ENCODE assay signal across 28 cellular contexts in the genomic region with DNA sequence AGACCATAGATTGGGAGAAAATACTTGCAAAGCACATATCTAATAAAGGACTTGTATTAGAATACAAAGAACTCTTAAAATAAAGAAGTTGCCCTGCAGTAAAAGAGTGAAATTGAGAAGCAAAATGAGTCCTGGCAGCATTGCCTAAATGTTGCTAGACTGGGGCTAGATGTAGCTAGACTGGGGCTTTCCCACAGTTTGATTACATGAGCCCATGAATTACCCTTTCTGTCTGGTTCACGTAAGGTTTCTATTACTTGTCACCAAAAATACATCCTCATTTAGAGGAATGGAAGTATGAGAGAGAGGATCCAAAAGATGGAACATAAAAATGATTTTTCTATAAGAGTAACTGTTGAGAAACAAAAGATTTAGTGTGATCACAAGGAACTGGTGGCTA.
"Had no signal": no experiment of that assay in that cellular context is flagged by ENCODE, and none has a peak within 500 bp of the region (broad histone marks: within the 10 kb centered on the region; RNA-seq: fewer than 3 reads in every experiment).

No MANE protein-coding gene starts in this region.

- H3K4me1 Mint-ChIP-seq: nephron; neural progenitor cell; stimulated activated effector memory CD8-positive, alpha-beta T cell treated with anti-CD3 and anti-CD28 coated beads, Interleukin-12 subunit alpha, Interleukin-12 subunit beta, amount 100 ng/mL, for 72 hours had no signal

- DNase-seq: occipital lobe; ovary; posterior cingulate gyrus; psoas muscle; right cardiac atrium; right lobe of liver; sigmoid colon; small intestine; stimulated activated CD4-positive, alpha-beta T cell treated with anti-CD3 and anti-CD28 coated beads, Interleukin-15, amount 100 ng/mL, for 24 hours; stimulated activated CD4-positive, alpha-beta T cell treated with anti-CD3 and anti-CD28 coated beads, Interleukin-2, amount 100 ng/mL, for 24 hours; stimulated activated CD4-positive, alpha-beta T cell treated with anti-CD3 and anti-CD28 coated beads, Interleukin-2, amount 100 ng/mL, for 48 hours; stimulated activated CD4-positive, alpha-beta T cell treated with anti-CD3 and anti-CD28 coated beads, Interleukin-4, amount 100 ng/mL, for 24 hours; stimulated activated naive B cell treated with anti-CD40 and anti-IgM and Interleukin-4, amounts not matched to agents 10 μg/mL and 1 μg/mL and 100 μg/mL, for 72 hours; stimulated activated naive CD4-positive, alpha-beta T cell treated with Interleukin-2 at 50 U/mL for 16 hours; stomach; thyroid gland; trophoblast cell; upper lobe of left lung had no signal

- H3K9me3 Mint-ChIP-seq: neural progenitor cell; stimulated activated naive CD8-positive, alpha-beta T cell treated with anti-CD3 and anti-CD28 coated beads, Interleukin-15, Interleukin-2, amounts not matched to agents 100 ng/mL and 50 ng/mL, for 24 hours had no signal

- H3K9me3 ChIP-seq: ovary, psoas muscle, right lobe of liver, sigmoid colon, thoracic aorta, thyroid gland, vagina had no signal

- H3K9ac ChIP-seq: neural progenitor cell, parathyroid adenoma had no signal

- H3K27ac Mint-ChIP-seq: nephron; neural progenitor cell; progenitor cell of endocrine pancreas; stimulated activated effector memory CD8-positive, alpha-beta T cell treated with anti-CD3 and anti-CD28 coated beads, Interleukin-12 subunit alpha, Interleukin-12 subunit beta, amount 100 ng/mL, for 72 hours; stimulated activated naive B cell treated with anti-CD40 and anti-IgM and Interleukin-4, amounts not matched to agents 10 μg/mL and 1 μg/mL and 100 μg/mL, for 72 hours; stimulated activated naive CD8-positive, alpha-beta T cell treated with anti-CD3 and anti-CD28 coated beads, Interleukin-15, Interleukin-2, amounts not matched to agents 100 ng/mL and 50 ng/mL, for 24 hours had no signal

- H3K27me3 ChIP-seq: neural progenitor cell, ovary, right lobe of liver, sigmoid colon, thyroid gland, tibial nerve, upper lobe of left lung, vagina had no signal

- FAIRE-seq: small intestine, urothelium cell line had no signal

- H3K36me3 Mint-ChIP-seq: neural progenitor cell; stimulated activated effector memory CD8-positive, alpha-beta T cell treated with anti-CD3 and anti-CD28 coated beads, Interleukin-12 subunit alpha, Interleukin-12 subunit beta, amount 100 ng/mL, for 72 hours had no signal

- H2AFZ ChIP-seq: neural progenitor cell, parathyroid adenoma had no signal

- H3K36me3 ChIP-seq: neural progenitor cell, ovary, right lobe of liver, sigmoid colon, stomach, thoracic aorta, thyroid gland, tibial nerve, upper lobe of left lung, vagina had no signal

- H3K4me1 ChIP-seq: neural progenitor cell, parathyroid adenoma, psoas muscle, sigmoid colon, stomach, thyroid gland had no signal

- H3K27ac ChIP-seq: neural progenitor cell, ovary, parathyroid adenoma, psoas muscle, right lobe of liver, sigmoid colon, stomach, thoracic aorta, thyroid gland, tibial nerve, upper lobe of left lung, vagina had no signal

- H3K4me2 ChIP-seq: neural progenitor cell had no signal

- ATAC-seq: psoas muscle; right cardiac atrium; right lobe of liver; stimulated activated effector memory CD8-positive, alpha-beta T cell treated with anti-CD3 and anti-CD28 coated beads, Interleukin-12 subunit alpha, Interleukin-12 subunit beta, amount 100 ng/mL, for 72 hours; stimulated activated naive B cell treated with anti-CD40 and anti-IgM and Interleukin-4, amounts not matched to agents 10 μg/mL and 1 μg/mL and 100 μg/mL, for 72 hours had no signal

- H3K4me3 Mint-ChIP-seq: nephron; neural progenitor cell; stimulated activated effector memory CD8-positive, alpha-beta T cell treated with anti-CD3 and anti-CD28 coated beads, Interleukin-12 subunit alpha, Interleukin-12 subunit beta, amount 100 ng/mL, for 72 hours; stimulated activated naive B cell treated with anti-CD40 and anti-IgM and Interleukin-4, amounts not matched to agents 10 μg/mL and 1 μg/mL and 100 μg/mL, for 72 hours; stimulated activated naive CD8-positive, alpha-beta T cell treated with anti-CD3 and anti-CD28 coated beads, Interleukin-15, Interleukin-2, amounts not matched to agents 100 ng/mL and 50 ng/mL, for 24 hours had no signal

- H3K79me2 ChIP-seq: parathyroid adenoma had no signal

- H3K4me3 ChIP-seq: neural progenitor cell, ovary, psoas muscle, right lobe of liver, sigmoid colon, stomach, thoracic aorta, thyroid gland, tibial nerve, upper lobe of left lung, vagina had no signal

- H3K27me3 Mint-ChIP-seq: progenitor cell of endocrine pancreas had no signal
